Comparison of ENCODE assay signal across 12 cellular contexts in genomic region chr17:81885869-81886548, GRCh38. TPM values are rescaled to one million over a fixed set of nuclear protein-coding genes. Genes with fewer than 3 reads are reported as not detected.
DNase-seq lines count a peak whose midpoint lies in the region; ATAC-seq, FAIRE-seq and TF ChIP-seq lines count a peak whose summit lies in the region.
"Had no signal": no experiment of that assay in that cellular context is flagged by ENCODE, and none has a peak within 500 bp of the region (broad histone marks: within the 10 kb centered on the region; RNA-seq: fewer than 3 reads in every experiment).

No MANE protein-coding gene starts in this region.

- H3K9me3 ChIP-seq in A549: no peaks in the 10 kb centered on the region
- no peaks in the 10 kb centered on the region for H3K9me3 ChIP-seq in H9 (ENCODE audit: control insufficient read depth, low read depth, low read length)
- no peaks in the 10 kb centered on the region for H3K9me3 ChIP-seq in T-helper 17 cell (ENCODE audit: control insufficient read depth, low read length, poor library complexity, severe bottlenecking)

- WGBS in A549 (ENCODE audit: missing lambda C conversion rate): 71% methylated on average over 10 of the region's 11 CpGs
- no CpG with 5 or more reads among the region's 11 CpGs for WGBS in H9 (ENCODE audit: extremely low coverage, insufficient read length, low lambda C conversion rate)

- H2BK120ac ChIP-seq in H9 (ENCODE audit: low read depth, low read length, poor library complexity, severe bottlenecking): no peak overlapping the region

- TF ChIP-seq RAD21 in A549 (conservative IDR thresholded peaks at IDR 0.05 in 1 of 2, IDR thresholded peaks at IDR 0.05 in 1 of 2): no peak

- no peaks in the 10 kb centered on the region for H4K20me1 ChIP-seq in H9 (ENCODE audit: control insufficient read depth, insufficient read depth, insufficient read length)

- H3K56ac ChIP-seq in H9 (ENCODE audit: insufficient read length, low read depth, low read length): no peak overlapping the region

- no peak overlapping the region for H4K91ac ChIP-seq in H9 (ENCODE audit: insufficient read length, low read depth, low read length)

- TF ChIP-seq EP300 in A549 (IDR thresholded peaks at IDR 0.05): no peak

- no peak overlapping the region for H3K4me3 ChIP-seq in A549
- H3K4me3 ChIP-seq in foreskin fibroblast (ENCODE audit: low read depth in 1 of 2, low read length in 2 of 2): no peak overlapping the region

- H2BK20ac ChIP-seq in H9 (ENCODE audit: low read depth, low read length, poor library complexity, severe bottlenecking): no peak overlapping the region

- H3K4me2 ChIP-seq in A549: no peak overlapping the region
- no peak overlapping the region for H3K4me2 ChIP-seq in H9 (ENCODE audit: insufficient read depth, insufficient read length, low read length)

- no peak for TF ChIP-seq POLR2A in A549 (IDR thresholded peaks at IDR 0.05; ENCODE audit: low read length)
- TF ChIP-seq POLR2A in GM12892 (IDR thresholded peaks at IDR 0.05; ENCODE audit: low read depth, low read length): no peak; the same call in none of the 2 replicates

- no peaks in the 10 kb centered on the region for H3K27me3 ChIP-seq in H9 (ENCODE audit: insufficient read depth, low read length)

- no peak overlapping the region for H4K8ac ChIP-seq in H9 (replicated peaks; ENCODE audit: insufficient read length, low read depth, low read length)

- ATAC-seq in A549: peak; percentile 6 to 28; a peak in 3 of 6 replicates
- ATAC-seq in T-helper 17 cell: no peak
- no peak for ATAC-seq in HG03097 (IDR thresholded peaks at IDR 0.05; ENCODE audit: low FRiP score, unreplicated experiment)
- ATAC-seq: CD8-positive, alpha-beta T cell had no signal

- H3K27ac ChIP-seq in A549 (peak overlapping the region in 1 of 2 experiments; percentile 34; a peak in 1 of 6 replicates), H9 (ENCODE audit: insufficient read length, low read depth, low read length) (no peak overlapping the region)

- peaks cover 17% of the 10 kb centered on the region; the same call in 1 of the 2 replicates for H3K79me2 ChIP-seq in H9 (ENCODE audit: insufficient read depth, low read length)

- H3K4me1 Mint-ChIP-seq in H9: peaks cover 3 to 13% of the 10 kb centered on the region in 2 experiments; a peak in 3 of 4 replicates
- H3K4me1 Mint-ChIP-seq in T-helper 17 cell: peaks cover 18% of the 10 kb centered on the region

- no peak overlapping the region for H3K4ac ChIP-seq in H9 (ENCODE audit: low read depth, low read length)

- H2AFZ ChIP-seq in H9 (ENCODE audit: low read length): no peak overlapping the region

- no peak overlapping the region for H2BK12ac ChIP-seq in H9 (ENCODE audit: insufficient read length, low read depth, low read length)

- peak overlapping the region; percentile 19 to 44 (median 27); a peak in 2 of 7 replicates for H3K27ac Mint-ChIP-seq in H9
- H3K27ac Mint-ChIP-seq in T-helper 17 cell: peak overlapping the region; percentile 81
- H3K27ac Mint-ChIP-seq: CD8-positive, alpha-beta T cell; mesothelial cell of epicardium had no signal

- no peak overlapping the region for H2BK15ac ChIP-seq in H9 (ENCODE audit: low read depth, low read length)

- POLR2A ChIA-PET in A549 (lab: Yijun Ruan, JAX): interaction anchor here (1.4 kb wide), 1 partner anchor 9 kb away, joined by 5 read pairs; no protein-coding TSS in a partner anchor

- H3K36me3 Mint-ChIP-seq in H9 (ENCODE audit: insufficient read depth in 1 of 3, low read depth in 3 of 3) (peaks cover 58 to 89% (median 77%) of the 10 kb centered on the region in 3 experiments), T-helper 17 cell (ENCODE audit: low read depth) (peaks cover 10% of the 10 kb centered on the region)

- FAIRE-seq in A549 (lab: Jason Lieb, UNC) (no peak), D721Med (lab: Jason Lieb, UNC) (no peak), GM12892 (lab: Jason Lieb, UNC) (no peak)

- TF ChIP-seq CTCF in A549 (IDR thresholded peaks at IDR 0.05): no peak
- no peak for TF ChIP-seq CTCF in H9 (conservative IDR thresholded peaks at IDR 0.05)
- TF ChIP-seq CTCF in foreskin fibroblast (IDR thresholded peaks at IDR 0.05; ENCODE audit: low read depth, low read length): no peak
- TF ChIP-seq CTCF in D721Med (IDR thresholded peaks at IDR 0.05; ENCODE audit: insufficient read depth, missing control alignments): no peak

- H3K4me3 Mint-ChIP-seq in H9: no peak overlapping the region
- no peak overlapping the region for H3K4me3 Mint-ChIP-seq in T-helper 17 cell
- H3K4me3 Mint-ChIP-seq: CD8-positive, alpha-beta T cell; mesothelial cell of epicardium had no signal

- H3K4me1 ChIP-seq in A549: peaks cover 20% of the 10 kb centered on the region
- H3K4me1 ChIP-seq in H9 (ENCODE audit: insufficient read depth, low read length): no peaks in the 10 kb centered on the region

- H2AK5ac ChIP-seq in H9 (ENCODE audit: insufficient read length, low read length): no peak overlapping the region

- H3K14ac ChIP-seq in H9 (ENCODE audit: insufficient read depth, low read length): no peak overlapping the region

- peaks cover 7% of the 10 kb centered on the region for H3K23me2 ChIP-seq in H9 (ENCODE audit: insufficient read length, low read depth, low read length, poor library complexity, severe bottlenecking)

- no peak overlapping the region for H3T11ph ChIP-seq in H9 (ENCODE audit: low read length)

- no peaks in the 10 kb centered on the region for H3K9me3 Mint-ChIP-seq in H9
- H3K9me3 Mint-ChIP-seq: CD8-positive, alpha-beta T cell; mesothelial cell of epicardium had no signal

- DNase-seq in A549 (ENCODE audit: low read depth in 1 of 2, low spot score in 1 of 2) (no peak), H9 (no peak), T-helper 17 cell (no peak), foreskin fibroblast (peak; percentile 45 to 66), D721Med (ENCODE audit: insufficient read length, low spot score) (no peak), NCI-H2227 (lab: John Stamatoyannopoulos, UW; ENCODE audit: unreplicated experiment) (no peak), GM12892 (ENCODE audit: insufficient read length) (no peak)
- DNase-seq: anterior cingulate cortex; stimulated activated CD4-positive, alpha-beta T cell treated with anti-CD3 and anti-CD28 coated beads, Interleukin-15, amount 100 ng/mL, for 24 hours had no signal

- no peak overlapping the region for H3K9ac ChIP-seq in H9 (ENCODE audit: extremely low read depth, insufficient read length, low read length)

- no peak overlapping the region for H3K18ac ChIP-seq in H9 (ENCODE audit: insufficient read length, low read depth, low read length)

- H2BK5ac ChIP-seq in H9 (ENCODE audit: insufficient read length, low read length): no peak overlapping the region

- H3K27me3 Mint-ChIP-seq in H9 (ENCODE audit: low read depth) (0 out of 2 replicates have a peak, but pooled peaks cover 1% of the 10 kb centered on the region), T-helper 17 cell (no peaks in the 10 kb centered on the region)

- peak overlapping the region; percentile 27 for H4K5ac ChIP-seq in H9 (ENCODE audit: insufficient read length, low read depth, low read length)

- H3K23ac ChIP-seq in H9 (ENCODE audit: insufficient read length, low read depth, low read length): no peak overlapping the region

- CTCF ChIA-PET in A549 (lab: Yijun Ruan, JAX): interaction anchor here (0.8 to 11.2 kb wide), 5 partner anchors 9 to 144 kb away, joined by 3 to 126 read pairs (median 5); partner anchors contain the start of gene ARHGDIA

- H3K79me1 ChIP-seq in H9 (ENCODE audit: insufficient read depth, low read depth, low read length, poor library complexity, severe bottlenecking): peaks cover 20% of the 10 kb centered on the region

RNA-seq across cellular contexts. Expression of gene ALYREF, which starts 5.4 kb away (rescaled TPM):
- 125 and 130 TPM in 2 replicates for polyA plus RNA-seq in A549 (2011; rRNA removed)
- polyA plus RNA-seq in A549 (2012; cell fraction: cytosol; rRNA removed): 331 and 354 TPM in 2 replicates
- polyA plus RNA-seq in A549 (2012; cell fraction: nucleus; rRNA removed): 231 and 250 TPM in 2 replicates
- polyA plus RNA-seq in A549 (2017; fragmentation: RNase III; extraction: RNeasy Plus Mini Kit Qiagen cat#74134 plus additional on column Dnase treatment): 135 to 164 TPM (median 141 TPM) in 3 replicates
- 175 and 190 TPM in 2 replicates for polyA minus RNA-seq in A549 (2011; rRNA and poly(A)+ RNA removed)
- total RNA-seq in H9 (2021): 212 and 219 TPM in 2 replicates
- 10 to 100 TPM; 79.9 to 88.8 TPM for total RNA-seq in T-helper 17 cell
- 77.6 TPM for polyA plus RNA-seq in GM12892 (2012; ENCODE audit: missing spikeins)

RNA-seq across cellular contexts. Expression of gene ANAPC11, which starts 5.5 kb away (rescaled TPM):
- polyA plus RNA-seq in A549 (2011; rRNA removed) (351 and 428 TPM in 2 replicates), A549 (2017; fragmentation: RNase III; extraction: RNeasy Plus Mini Kit Qiagen cat#74134 plus additional on column Dnase treatment) (352 to 382 TPM (median 377 TPM) in 3 replicates)
- 1,168 and 1,461 TPM in 2 replicates for polyA plus RNA-seq in A549 (2012; cell fraction: cytosol; rRNA removed)
- 941 and 1,063 TPM in 2 replicates for polyA plus RNA-seq in A549 (2012; cell fraction: nucleus; rRNA removed)
- 55.5 and 82.6 TPM in 2 replicates for polyA minus RNA-seq in A549 (2011; rRNA and poly(A)+ RNA removed)
- total RNA-seq in H9 (2021) (197 and 208 TPM in 2 replicates), T-helper 17 cell (10 to 100 TPM; 32.8 to 36.2 TPM)
- 116 TPM for polyA plus RNA-seq in GM12892 (2012; ENCODE audit: missing spikeins)

RNA-seq across cellular contexts. Expression of gene ARHGDIA, which starts 14.9 kb away (rescaled TPM):
- polyA plus RNA-seq in A549 (2011; rRNA removed) (44.3 and 64.0 TPM in 2 replicates), A549 (2017; fragmentation: RNase III; extraction: RNeasy Plus Mini Kit Qiagen cat#74134 plus additional on column Dnase treatment) (497 to 567 TPM (median 503 TPM) in 3 replicates)
- 289 and 364 TPM in 2 replicates for polyA plus RNA-seq in A549 (2012; cell fraction: cytosol; rRNA removed)
- polyA plus RNA-seq in A549 (2012; cell fraction: nucleus; rRNA removed): 444 and 691 TPM in 2 replicates
- 45.3 and 70.2 TPM in 2 replicates for polyA minus RNA-seq in A549 (2011; rRNA and poly(A)+ RNA removed)
- total RNA-seq in H9 (2021) (247 and 255 TPM in 2 replicates), T-helper 17 cell (100 to 1,000 TPM; 564 to 643 TPM)
- 97.5 TPM for polyA plus RNA-seq in GM12892 (2012; ENCODE audit: missing spikeins)

RNA-seq across cellular contexts. Expression of gene NPB, which starts 16.0 kb away (rescaled TPM):
- polyA plus RNA-seq in A549 (2011; rRNA removed) (0.34 and 0.41 TPM in 2 replicates), A549 (2017; fragmentation: RNase III; extraction: RNeasy Plus Mini Kit Qiagen cat#74134 plus additional on column Dnase treatment) (0.29 to 0.45 TPM (median 0.38 TPM) in 3 replicates)
- polyA plus RNA-seq in A549 (2012; cell fraction: cytosol; rRNA removed): 0.41 and 0.48 TPM in 2 replicates
- 0.48 and 0.61 TPM in 2 replicates for polyA plus RNA-seq in A549 (2012; cell fraction: nucleus; rRNA removed)
- polyA minus RNA-seq in A549 (2011; rRNA and poly(A)+ RNA removed): 0.78 and 1.1 TPM in 2 replicates
- total RNA-seq in H9 (2021) (2.1 and 2.4 TPM in 2 replicates), T-helper 17 cell (not detected)
- 0.66 TPM for polyA plus RNA-seq in GM12892 (2012; ENCODE audit: missing spikeins)

RNA-seq across cellular contexts. Expression of gene PCYT2, which starts 25.2 kb away (rescaled TPM):
- polyA plus RNA-seq in A549 (2011; rRNA removed) (7.1 and 7.7 TPM in 2 replicates), A549 (2017; fragmentation: RNase III; extraction: RNeasy Plus Mini Kit Qiagen cat#74134 plus additional on column Dnase treatment) (14.8 to 17.0 TPM (median 16.3 TPM) in 3 replicates)
- 16.6 and 20.5 TPM in 2 replicates for polyA plus RNA-seq in A549 (2012; cell fraction: cytosol; rRNA removed)
- polyA plus RNA-seq in A549 (2012; cell fraction: nucleus; rRNA removed): 39.2 and 46.7 TPM in 2 replicates
- 12.4 and 13.8 TPM in 2 replicates for polyA minus RNA-seq in A549 (2011; rRNA and poly(A)+ RNA removed)
- total RNA-seq in H9 (2021) (24.5 and 24.9 TPM in 2 replicates), T-helper 17 cell (10 to 100 TPM; 21.6 to 26.0 TPM)
- polyA plus RNA-seq in GM12892 (2012; ENCODE audit: missing spikeins): 22.9 TPM

Comparison
In these comparisons a context has a peak if more than half of its experiments do, and no peak if none do; other contexts are left out.
1. ATAC-seq: peak in A549 (2 of 2); none in T-helper 17 cell (single experiment) and HG03097 (single experiment).
2. DNase-seq: peak in foreskin fibroblast (2 of 2); none in A549 (0 of 2), H9 (single experiment), T-helper 17 cell (0 of 3), D721Med (single experiment), NCI-H2227 (single experiment) and GM12892 (single experiment).